1 cellular context compared by ENCODE assay signal in the genomic region with DNA sequence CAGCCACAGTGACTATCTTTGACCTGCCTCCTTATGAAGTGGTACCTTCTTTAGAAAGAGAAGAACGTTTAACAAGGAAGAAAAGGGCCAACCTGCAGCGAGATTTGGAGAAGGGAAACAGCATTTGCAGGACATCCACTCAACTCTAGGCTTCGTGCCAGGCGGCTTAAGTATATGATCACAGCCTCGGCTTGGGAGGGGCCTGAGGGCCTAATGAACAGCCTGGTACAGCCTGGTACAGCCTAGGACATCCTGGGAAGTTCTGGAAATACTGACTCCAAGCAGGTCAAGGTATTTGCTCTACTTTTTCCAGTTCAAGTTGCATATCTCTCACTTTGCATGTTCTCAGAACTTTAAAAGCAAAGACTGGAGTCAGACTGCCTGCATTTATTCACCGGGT.
TF ChIP-seq lines count a peak whose summit lies in the region.

No MANE protein-coding gene starts in this region.

TF ChIP-seq in SK-N-SH, 30 proteins besides CTCF, POLR2A, EP300 and RAD21 (continued from another document):
- TF ChIP-seq, protein P1, sequence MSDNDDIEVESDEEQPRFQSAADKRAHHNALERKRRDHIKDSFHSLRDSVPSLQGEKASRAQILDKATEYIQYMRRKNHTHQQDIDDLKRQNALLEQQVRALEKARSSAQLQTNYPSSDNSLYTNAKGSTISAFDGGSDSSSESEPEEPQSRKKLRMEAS (IDR thresholded peaks at IDR 0.05; ENCODE audit: low read depth), result no peak
